In genomic region chr14:106837870-106838269, GRCh38 we compare ENCODE assay signal across 19 cellular contexts.
DNase-seq lines count a peak whose midpoint lies in the region; TF ChIP-seq lines count a peak whose summit lies in the region.
"Had no signal": no experiment of that assay in that cellular context is flagged by ENCODE, and none has a peak within 500 bp of the region (broad histone marks: within the 10 kb centered on the region; RNA-seq: fewer than 3 reads in every experiment).

No MANE protein-coding gene starts in this region.

- CTCF ChIA-PET in HEK293T (lab: Yijun Ruan, JAX), result no interaction called here

- POLR2A ChIA-PET in HEK293T (lab: Yijun Ruan, JAX), result no interaction called here

- DNase-seq in NCI-H2029 (lab: John Stamatoyannopoulos, UW) (peak; percentile 27), NCI-H2029 treated with DMSO at 0.1 percent for 48 hours (lab: John Stamatoyannopoulos, UW) (no peak), DMS53 treated with DMSO at 0.1 percent for 48 hours (lab: John Stamatoyannopoulos, UW; ENCODE audit: unreplicated experiment) (peak; percentile 71), NCI-H2107 treated with DMSO at 0.1 percent for 48 hours (lab: John Stamatoyannopoulos, UW; ENCODE audit: unreplicated experiment) (peak; percentile 48), kidney tubule cell (ENCODE audit: low spot score) (peak; percentile 48), OCI-M1 (lab: John Stamatoyannopoulos, UW) (no peak), HEK293T (ENCODE audit: extremely low spot score) (no peak), DMS153 (lab: John Stamatoyannopoulos, UW) (no peak)
- DNase-seq: DMS79, GF-D8, NCI-H1092 treated with DMSO at 0.1 percent for 48 hours, NCI-H1436, NCI-H1930, NCI-H446 treated with DMSO at 0.1 percent for 48 hours, NCI-H69, PC-9, Right ventricle myocardium superior, RPMI8226, T-helper 1 cell had no signal

TF ChIP-seq in HEK293T, 16 proteins besides CTCF, POLR2A, EP300 and RAD21:
- TF ChIP-seq SUZ12 (IDR thresholded peaks at IDR 0.05), result no peak
- no peak for TF ChIP-seq SP1 (IDR thresholded peaks at IDR 0.05)
- no peak for TF ChIP-seq TARDBP (IDR thresholded peaks at IDR 0.05)
- TF ChIP-seq ELF4 (IDR thresholded peaks at IDR 0.05), result no peak
- no peak for TF ChIP-seq FOXA1 (IDR thresholded peaks at IDR 0.05)
- no peak for TF ChIP-seq ARNT (IDR thresholded peaks at IDR 0.05)
- TF ChIP-seq CTBP1 (IDR thresholded peaks at IDR 0.05; ENCODE audit: borderline replicate concordance), result no peak
- no peak for TF ChIP-seq HDGF (IDR thresholded peaks at IDR 0.05; ENCODE audit: borderline replicate concordance)
- TF ChIP-seq FOXK2 (IDR thresholded peaks at IDR 0.05), result no peak
- no peak for TF ChIP-seq ZNF384 (IDR thresholded peaks at IDR 0.05)
- no peak for TF ChIP-seq FOXM1 (IDR thresholded peaks at IDR 0.05; ENCODE audit: borderline replicate concordance)
- no peak for TF ChIP-seq BHLHE40 (IDR thresholded peaks at IDR 0.05; ENCODE audit: borderline replicate concordance)
- no peak for TF ChIP-seq LEF1 (IDR thresholded peaks at IDR 0.05; ENCODE audit: borderline replicate concordance)
- no peak for TF ChIP-seq L3MBTL2 (conservative IDR thresholded peaks at IDR 0.05)
- no peak for TF ChIP-seq NFRKB (IDR thresholded peaks at IDR 0.05)
- no peak for TF ChIP-seq PKNOX1 (IDR thresholded peaks at IDR 0.05)

Comparison
In these comparisons a context has a peak if more than half of its experiments do, and no peak if none do; other contexts are left out.
1. DNase-seq: peak in NCI-H2029 (single experiment), DMS53 treated with DMSO at 0.1 percent for 48 hours (single experiment), NCI-H2107 treated with DMSO at 0.1 percent for 48 hours (single experiment) and kidney tubule cell (single experiment); none in NCI-H2029 treated with DMSO at 0.1 percent for 48 hours (single experiment), OCI-M1 (single experiment), HEK293T (single experiment) and DMS153 (single experiment).